1 cellular context compared by ENCODE assay signal in genomic region chr22:37162221-37163095, GRCh38.
TF ChIP-seq lines count a peak whose summit lies in the region.

No MANE protein-coding gene starts in this region.

TF ChIP-seq in GM12878, 131 proteins besides CTCF, POLR2A, EP300 and RAD21 (continued from another document):
- TF ChIP-seq PKNOX1 (IDR thresholded peaks at IDR 0.05): peak; percentile 37; the same call in 1 of the 2 replicates
- TF ChIP-seq JUND (IDR thresholded peaks at IDR 0.05; ENCODE audit: low read depth, low read length): peak; percentile 89; the same call in 1 of the 2 replicates
- no peak for TF ChIP-seq SREBF1 (IDR thresholded peaks at IDR 0.05; ENCODE audit: low read length)
- peak; percentile 89 for TF ChIP-seq JUNB (IDR thresholded peaks at IDR 0.05)
- TF ChIP-seq YBX1 (IDR thresholded peaks at IDR 0.05): peak; percentile 82
- TF ChIP-seq BMI1 (IDR thresholded peaks at IDR 0.05; ENCODE audit: borderline replicate concordance): peak; percentile 90
- peak; percentile 79 for TF ChIP-seq SP1 (IDR thresholded peaks at IDR 0.05; ENCODE audit: low read depth, low read length)
- no peak for TF ChIP-seq CBX5 (IDR thresholded peaks at IDR 0.05; ENCODE audit: low read depth)
- no peak for TF ChIP-seq PML (IDR thresholded peaks at IDR 0.05; ENCODE audit: low read length)
- peak; percentile 86 for TF ChIP-seq TBL1XR1 (IDR thresholded peaks at IDR 0.05; ENCODE audit: low read depth, low read length)
- no peak for TF ChIP-seq ZNF384 (IDR thresholded peaks at IDR 0.05; ENCODE audit: borderline replicate concordance, low read depth, low read length)
- TF ChIP-seq BACH1 (IDR thresholded peaks at IDR 0.05; ENCODE audit: borderline replicate concordance): peak; percentile 87; the same call in 1 of the 2 replicates
- TF ChIP-seq MEF2A (IDR thresholded peaks at IDR 0.05; ENCODE audit: insufficient read depth, low read depth, low read length): peak; percentile 55; the same call in 1 of the 2 replicates
- peak; percentile 93 for TF ChIP-seq ZNF24 (IDR thresholded peaks at IDR 0.05)
- peak; percentile 98 for TF ChIP-seq MLLT1 (IDR thresholded peaks at IDR 0.05)
- no peak for TF ChIP-seq CEBPB (IDR thresholded peaks at IDR 0.05; ENCODE audit: borderline replicate concordance in 1 of 2, low read depth in 2 of 2, low read length in 2 of 2)
- no peak for TF ChIP-seq E2F8 (IDR thresholded peaks at IDR 0.05; ENCODE audit: low read depth, partially characterized antibody)
- TF ChIP-seq BHLHE40 (IDR thresholded peaks at IDR 0.05; ENCODE audit: borderline replicate concordance in 1 of 2, low read depth in 2 of 2, low read length in 1 of 2): peak; percentile 91 to 97
- TF ChIP-seq POU2F2 (IDR thresholded peaks at IDR 0.05; ENCODE audit: borderline replicate concordance, low read depth, low read length): peak; percentile 87; the same call in 2 of the 3 replicates
- peak; percentile 97 for TF ChIP-seq MTA2 (IDR thresholded peaks at IDR 0.05; ENCODE audit: low read depth)
- TF ChIP-seq FOXM1 (IDR thresholded peaks at IDR 0.05; ENCODE audit: low read depth, low read length): no peak
